ENCODE assay signal across 8 cellular contexts in genomic region chr3:197958848-197959247, GRCh38. TPM values are rescaled to one million over a fixed set of nuclear protein-coding genes. Genes with fewer than 3 reads are reported as not detected.
DNase-seq lines count a peak whose midpoint lies in the region; ATAC-seq, FAIRE-seq and TF ChIP-seq lines count a peak whose summit lies in the region.
"Not testable (repeated sequence)": the region's sequence is repeated elsewhere in the genome, so short reads cannot be mapped to it uniquely, and the experiment has no call there.

No MANE protein-coding gene starts in this region.

- not testable (repeated sequence) for H3K9me1 ChIP-seq in keratinocyte (ENCODE audit: control insufficient read depth, extremely low read depth, insufficient read depth, low read length)

- FAIRE-seq in keratinocyte (lab: Jason Lieb, UNC): not testable (repeated sequence)

- not testable (repeated sequence) for H4K20me1 ChIP-seq in keratinocyte (ENCODE audit: control insufficient read depth, extremely low read depth, insufficient read depth, low read length)
- H4K20me1 ChIP-seq in osteoblast (ENCODE audit: insufficient read depth, low read length): peaks cover 24% of the 10 kb centered on the region

- peak overlapping the region; percentile 87 for H3K4me2 ChIP-seq in keratinocyte (ENCODE audit: control insufficient read depth, extremely low read depth, insufficient read depth, low read depth, low read length)
- peak overlapping the region; percentile 99 for H3K4me2 ChIP-seq in osteoblast (ENCODE audit: insufficient read depth, low read length)

- not testable (repeated sequence) for H3K9me3 Mint-ChIP-seq in CD4-positive, alpha-beta T cell; WTC11; activated naive CD8-positive, alpha-beta T cell (ENCODE audit: low read depth)

- peaks cover 61% of the 10 kb centered on the region for H3K4me1 Mint-ChIP-seq in CD4-positive, alpha-beta T cell (ENCODE audit: low read depth)
- H3K4me1 Mint-ChIP-seq in WTC11: peaks cover 31% of the 10 kb centered on the region
- peaks cover 77% of the 10 kb centered on the region for H3K4me1 Mint-ChIP-seq in activated naive CD8-positive, alpha-beta T cell (ENCODE audit: low read depth)

- intact Hi-C loops in CD4-positive, alpha-beta T cell (cut with DNase I, micrococcal nuclease): loop anchor here (1.0 to 10.0 kb wide), 3 partner anchors 9 to 664 kb away; partner anchors contain the start of genes DLG1 (in 1 of the 2) and RPL35A (in 1 of the 2)

- CTCF ChIA-PET in CD4-positive, alpha-beta T cell (lab: Charles Lee): interaction anchor here (1.2 kb wide), 1 partner anchor 16 kb away, joined by 3 read pairs; no protein-coding TSS in a partner anchor
- CTCF ChIA-PET in WTC11 (lab: Charles Lee): not testable (repeated sequence)

- DNase-seq in CD4-positive, alpha-beta T cell; LNCaP clone FGC (ENCODE audit: low read depth); WTC11 (ENCODE audit: low spot score); keratinocyte (ENCODE audit: low read depth, low spot score); osteoblast (ENCODE audit: insufficient read length, low spot score, missing footprints); thoracic aorta (ENCODE audit: low spot score): not testable (repeated sequence)

- not testable (repeated sequence) for H3K27ac ChIP-seq in CD4-positive, alpha-beta T cell (ENCODE audit: low read depth, low read length); duodenal mucosa (ENCODE audit: low read depth, low read length)
- H3K27ac ChIP-seq in keratinocyte (ENCODE audit: control insufficient read depth, insufficient read depth, low read length) (peak overlapping the region; percentile 84), osteoblast (ENCODE audit: low read depth, low read length) (peak overlapping the region; percentile 93), thoracic aorta (peak overlapping the region; percentile 65 to 80)

- POLR2A ChIA-PET in CD4-positive, alpha-beta T cell (lab: Charles Lee): interaction anchor here (5.1 kb wide), 1 partner anchor 9 kb away, joined by 41 read pairs; the partner anchor contains the start of gene RPL35A
- POLR2A ChIA-PET in WTC11 (lab: Charles Lee): not testable (repeated sequence)

- ATAC-seq in CD4-positive, alpha-beta T cell (ENCODE audit: poor library complexity); WTC11; thoracic aorta (ENCODE audit: insufficient number of reproducible peaks, low FRiP score, low read depth): not testable (repeated sequence)

- H3K4me1 ChIP-seq in duodenal mucosa (ENCODE audit: control insufficient read depth in 1 of 2, insufficient read depth in 2 of 2, low read length in 2 of 2) (peaks cover 22 to 25% of the 10 kb centered on the region in 2 donors), keratinocyte (ENCODE audit: control insufficient read depth, extremely low read depth, insufficient read depth, low read length) (peaks cover 24% of the 10 kb centered on the region), osteoblast (ENCODE audit: insufficient read depth, low read length) (peaks cover 49% of the 10 kb centered on the region), thoracic aorta (ENCODE audit: control insufficient read depth in 1 of 2, low read depth in 2 of 2) (peaks cover 8 to 26% of the 10 kb centered on the region in 2 donors)

- peak overlapping the region; percentile 69 for H3K4me3 Mint-ChIP-seq in CD4-positive, alpha-beta T cell
- 0 out of 2 replicates have a peak overlapping the region, but pooled peaks have one; percentile 79 for H3K4me3 Mint-ChIP-seq in WTC11
- peak overlapping the region; percentile 90 for H3K4me3 Mint-ChIP-seq in activated naive CD8-positive, alpha-beta T cell

- TF ChIP-seq CTCF in CD4-positive, alpha-beta T cell (IDR thresholded peaks at IDR 0.05); LNCaP clone FGC (IDR thresholded peaks at IDR 0.05; ENCODE audit: control insufficient read depth, extremely low read depth, insufficient read depth); WTC11 (IDR thresholded peaks at IDR 0.05); keratinocyte (optimal IDR thresholded peaks at IDR 0.05 in 1 of 3, IDR thresholded peaks at IDR 0.05 in 1 of 3, conservative IDR thresholded peaks at IDR 0.05 in 1 of 3; ENCODE audit: extremely low read depth in 1 of 3, insufficient read depth in 2 of 3, low read length in 3 of 3); osteoblast (IDR thresholded peaks at IDR 0.05; ENCODE audit: extremely low read depth, low read depth, low read length); thoracic aorta (IDR thresholded peaks at IDR 0.05): not testable (repeated sequence)

- peak overlapping the region; percentile 62 for H3K4me3 ChIP-seq in LNCaP clone FGC (ENCODE audit: low read depth, low read length)
- peak overlapping the region; percentile 89 to 93 for H3K4me3 ChIP-seq in duodenal mucosa (ENCODE audit: low read depth in 1 of 2, low read length in 2 of 2)
- peak overlapping the region; percentile 50 to 86 (median 83) for H3K4me3 ChIP-seq in keratinocyte (ENCODE audit: control insufficient read depth in 2 of 3, extremely low read depth in 1 of 3, insufficient read depth in 2 of 3, low read depth in 1 of 3, low read length in 3 of 3)
- not testable (repeated sequence) for H3K4me3 ChIP-seq in osteoblast (ENCODE audit: insufficient read depth, low read length); thoracic aorta

- H3K27me3 ChIP-seq in CD4-positive, alpha-beta T cell (ENCODE audit: control insufficient read depth, insufficient read depth, low read length); duodenal mucosa (ENCODE audit: control insufficient read depth in 1 of 2, insufficient read depth in 2 of 2, low read length in 2 of 2); keratinocyte (ENCODE audit: control insufficient read depth, extremely low read depth, insufficient read depth, low read length); osteoblast (ENCODE audit: insufficient read depth, low read length); thoracic aorta (replicated peaks; ENCODE audit: insufficient read depth): not testable (repeated sequence)

- H3K9me3 ChIP-seq in CD4-positive, alpha-beta T cell (ENCODE audit: control insufficient read depth, low read length); duodenal mucosa (ENCODE audit: control insufficient read depth in 1 of 2, low read length in 2 of 2); keratinocyte (ENCODE audit: control insufficient read depth, low read depth, low read length); osteoblast (ENCODE audit: low read depth, low read length); thoracic aorta: not testable (repeated sequence)

- H3K27me3 Mint-ChIP-seq in CD4-positive, alpha-beta T cell; activated naive CD8-positive, alpha-beta T cell: not testable (repeated sequence)
- peaks cover 14% of the 10 kb centered on the region for H3K27me3 Mint-ChIP-seq in WTC11 (ENCODE audit: low read depth)

- peak overlapping the region; percentile 95 for H3K27ac Mint-ChIP-seq in CD4-positive, alpha-beta T cell
- peak overlapping the region; percentile 71; the same call in 1 of the 2 replicates for H3K27ac Mint-ChIP-seq in WTC11
- peak overlapping the region; percentile 88 for H3K27ac Mint-ChIP-seq in activated naive CD8-positive, alpha-beta T cell

- H3K36me3 ChIP-seq in duodenal mucosa (ENCODE audit: control insufficient read depth in 1 of 2, insufficient read depth in 2 of 2, low read length in 2 of 2) (peaks cover 9 to 30% of the 10 kb centered on the region in 2 donors), keratinocyte (ENCODE audit: control insufficient read depth in 2 of 2, extremely low read depth in 1 of 2, insufficient read depth in 2 of 2, low read length in 2 of 2) (peaks cover 15 to 17% of the 10 kb centered on the region in 2 experiments), osteoblast (ENCODE audit: insufficient read depth, low read length) (peaks cover 31% of the 10 kb centered on the region), thoracic aorta (peaks cover 23% of the 10 kb centered on the region)

- dilution Hi-C loops in keratinocyte (cut with MboI; ENCODE audit: extremely low pct_ligation_motif_present, low sequenced_read_pairs): not testable (repeated sequence)

- H3K9ac ChIP-seq in duodenal mucosa (ENCODE audit: low read depth in 1 of 2, low read length in 2 of 2): not testable (repeated sequence)
- H3K9ac ChIP-seq in keratinocyte (ENCODE audit: control insufficient read depth, extremely low read depth, insufficient read depth, low read length): peak overlapping the region; percentile 86

- H3K79me2 ChIP-seq in keratinocyte (ENCODE audit: control insufficient read depth, insufficient read depth, low read length): not testable (repeated sequence)
- H3K79me2 ChIP-seq in osteoblast (ENCODE audit: insufficient read depth, low read length): peaks cover 23% of the 10 kb centered on the region

- H3K36me3 Mint-ChIP-seq in CD4-positive, alpha-beta T cell (ENCODE audit: low read depth): peaks cover 50% of the 10 kb centered on the region
- H3K36me3 Mint-ChIP-seq in WTC11: peaks cover 25% of the 10 kb centered on the region
- H3K36me3 Mint-ChIP-seq in activated naive CD8-positive, alpha-beta T cell: not testable (repeated sequence)

- H2AFZ ChIP-seq in keratinocyte (ENCODE audit: control insufficient read depth, low read length); osteoblast (ENCODE audit: low read length): not testable (repeated sequence)

RNA-seq across cellular contexts. Expression of gene LMLN, which starts 1.2 kb away (rescaled TPM):
- total RNA-seq in CD4-positive, alpha-beta T cell: 1 to 10 TPM; 3.5 to 3.6 TPM
- total RNA-seq in WTC11 (2021) (3.6 to 5.2 TPM (median 4.2 TPM) in 3 replicates), osteoblast (13.0 and 16.3 TPM in 2 replicates), thoracic aorta (1 to 10 TPM; 1.2 to 4.1 TPM)
- polyA plus RNA-seq in keratinocyte: 5.0 to 5.5 TPM (median 5.2 TPM) in 3 replicates
- polyA plus RNA-seq in keratinocyte (2011; ENCODE audit: low read depth): 3.5 TPM
- 1.8 and 2.7 TPM in 2 replicates for polyA plus RNA-seq in keratinocyte (2011; cell fraction: cytosol; rRNA removed)
- 12.1 and 13.1 TPM in 2 replicates for polyA plus RNA-seq in keratinocyte (2011; cell fraction: nucleus; rRNA removed)
- 2.1 and 3.7 TPM in 2 replicates for polyA plus RNA-seq in keratinocyte (2012; ENCODE audit: low replicate concordance)
- 7.2 to 18.9 TPM (median 7.3 TPM) in 3 replicates for polyA minus RNA-seq in keratinocyte
- 4.6 TPM for polyA minus RNA-seq in keratinocyte (2011; cell fraction: cytosol; rRNA and poly(A)+ RNA removed)
- 12.2 and 17.6 TPM in 2 replicates for polyA minus RNA-seq in keratinocyte (2011; cell fraction: nucleus; rRNA and poly(A)+ RNA removed)

RNA-seq across cellular contexts. Expression of gene RPL35A, which starts 8.9 kb away (rescaled TPM):
- total RNA-seq in CD4-positive, alpha-beta T cell: 1,000 to 10,000 TPM; 2,199 to 2,238 TPM
- total RNA-seq in WTC11 (2021) (1,384 to 1,463 TPM (median 1,429 TPM) in 3 replicates), osteoblast (373 and 450 TPM in 2 replicates), thoracic aorta (100 to 1,000 TPM; 277 to 520 TPM)
- 880 to 1,184 TPM (median 885 TPM) in 3 replicates for polyA plus RNA-seq in keratinocyte
- 705 TPM for polyA plus RNA-seq in keratinocyte (2011; ENCODE audit: low read depth)
- 1,211 and 1,546 TPM in 2 replicates for polyA plus RNA-seq in keratinocyte (2011; cell fraction: cytosol; rRNA removed)
- 299 and 363 TPM in 2 replicates for polyA plus RNA-seq in keratinocyte (2011; cell fraction: nucleus; rRNA removed)
- 1,739 and 2,356 TPM in 2 replicates for polyA plus RNA-seq in keratinocyte (2012; ENCODE audit: low replicate concordance)
- 17.2 to 245 TPM (median 157 TPM) in 3 replicates for polyA minus RNA-seq in keratinocyte
- 206 TPM for polyA minus RNA-seq in keratinocyte (2011; cell fraction: cytosol; rRNA and poly(A)+ RNA removed)
- polyA minus RNA-seq in keratinocyte (2011; cell fraction: nucleus; rRNA and poly(A)+ RNA removed): 40.3 and 58.0 TPM in 2 replicates
